Comparison of ENCODE assay signal across 10 cellular contexts in genomic region chr17:46027326-46028325, GRCh38. TPM values are rescaled to one million over a fixed set of nuclear protein-coding genes. Genes with fewer than 3 reads are reported as not detected.
A peak's percentile ranks its signal among the peaks of the same experiment; 100 is the strongest.
DNase-seq lines count a peak whose midpoint lies in the region; ATAC-seq and TF ChIP-seq lines count a peak whose summit lies in the region.
"Had no signal": no experiment of that assay in that cellular context is flagged by ENCODE, and none has a peak within 500 bp of the region (broad histone marks: within the 10 kb centered on the region; RNA-seq: fewer than 3 reads in every experiment).

No MANE protein-coding gene starts in this region.

- no peaks in the 10 kb centered on the region for H3K27me3 ChIP-seq in gastroesophageal sphincter

- intact Hi-C loops in activated naive CD4-positive, alpha-beta T cell treated with anti-CD3 and anti-CD28 coated beads for 36 hours (cut with micrococcal nuclease), result no loop called here

- no peaks in the 10 kb centered on the region for H3K27me3 Mint-ChIP-seq in activated naive CD4-positive, alpha-beta T cell treated with anti-CD3 and anti-CD28 coated beads for 36 hours (ENCODE audit: low read depth)
- no peaks in the 10 kb centered on the region for H3K27me3 Mint-ChIP-seq in stimulated activated memory B cell treated with anti-CD40 and anti-IgM and Interleukin-4, amounts not matched to agents 10 μg/mL and 1 μg/mL and 100 μg/mL, for 72 hours

- ATAC-seq in activated naive CD4-positive, alpha-beta T cell treated with anti-CD3 and anti-CD28 coated beads, Interleukin-2, amount 50 U/mL, for 72 hours, result no peak
- ATAC-seq in gastroesophageal sphincter (no peak), HG03571 (IDR thresholded peaks at IDR 0.05; ENCODE audit: unreplicated experiment) (no peak)
- no peak for ATAC-seq in stimulated activated memory B cell treated with anti-CD40 and anti-IgM and Interleukin-4, amounts not matched to agents 10 μg/mL and 1 μg/mL and 100 μg/mL, for 72 hours

- no peak overlapping the region for H3K4me3 ChIP-seq in gastroesophageal sphincter
- H3K4me3 ChIP-seq: mucosa of descending colon had no signal

- no peak overlapping the region for H3K4me3 Mint-ChIP-seq in activated naive CD4-positive, alpha-beta T cell treated with anti-CD3 and anti-CD28 coated beads for 36 hours
- H3K4me3 Mint-ChIP-seq in stimulated activated memory B cell treated with anti-CD40 and anti-IgM and Interleukin-4, amounts not matched to agents 10 μg/mL and 1 μg/mL and 100 μg/mL, for 72 hours, result no peak overlapping the region

- peaks cover 0 to 11% of the 10 kb centered on the region in 2 donors for H3K36me3 Mint-ChIP-seq in activated naive CD4-positive, alpha-beta T cell treated with anti-CD3 and anti-CD28 coated beads, Interleukin-2, amount 50 U/mL, for 72 hours
- peaks cover 12% of the 10 kb centered on the region for H3K36me3 Mint-ChIP-seq in activated naive CD4-positive, alpha-beta T cell treated with anti-CD3 and anti-CD28 coated beads for 36 hours (ENCODE audit: low read depth)
- H3K36me3 Mint-ChIP-seq in stimulated activated memory B cell treated with anti-CD40 and anti-IgM and Interleukin-4, amounts not matched to agents 10 μg/mL and 1 μg/mL and 100 μg/mL, for 72 hours, result peaks cover 66% of the 10 kb centered on the region

- no peak for DNase-seq in activated naive CD4-positive, alpha-beta T cell treated with anti-CD3 and anti-CD28 coated beads, Interleukin-2, amount 50 U/mL, for 72 hours (ENCODE audit: low spot score in 2 of 2)
- no peak for DNase-seq in activated naive CD4-positive, alpha-beta T cell treated with anti-CD3 and anti-CD28 coated beads for 36 hours
- DNase-seq in HuH-7.5 (ENCODE audit: low spot score) (no peak), NCI-H69 (lab: John Stamatoyannopoulos, UW) (no peak)
- DNase-seq: mucosa of descending colon; stimulated activated CD4-positive, alpha-beta T cell treated with anti-CD3 and anti-CD28 coated beads, Interleukin-15, amount 100 ng/mL, for 24 hours had no signal

- no peak for TF ChIP-seq CTCF in gastroesophageal sphincter (IDR thresholded peaks at IDR 0.05)

- 51 to 71% methylated on average over 6 to 11 of the region's 11 CpGs for WGBS in gastroesophageal sphincter (ENCODE audit: low coverage in 1 of 2), 2 donors

- H3K4me1 Mint-ChIP-seq in activated naive CD4-positive, alpha-beta T cell treated with anti-CD3 and anti-CD28 coated beads for 36 hours (ENCODE audit: low read depth), result peaks cover 7% of the 10 kb centered on the region
- peaks cover 68% of the 10 kb centered on the region for H3K4me1 Mint-ChIP-seq in stimulated activated memory B cell treated with anti-CD40 and anti-IgM and Interleukin-4, amounts not matched to agents 10 μg/mL and 1 μg/mL and 100 μg/mL, for 72 hours

- H3K36me3 ChIP-seq in gastroesophageal sphincter, result peaks cover 0 to 81% of the 10 kb centered on the region in 2 donors

- no peak for TF ChIP-seq EP300 in gastroesophageal sphincter (IDR thresholded peaks at IDR 0.05)

- no peaks in the 10 kb centered on the region for H3K9me3 ChIP-seq in gastroesophageal sphincter
- H3K9me3 ChIP-seq: mucosa of descending colon had no signal

- no peak for TF ChIP-seq POLR2A in gastroesophageal sphincter (IDR thresholded peaks at IDR 0.05)

- CTCF ChIA-PET in activated naive CD4-positive, alpha-beta T cell treated with anti-CD3 and anti-CD28 coated beads for 36 hours (lab: Charles Lee), result interaction anchor here (1.1 kb wide), 1 partner anchor 25 kb away, joined by 3 read pairs; no protein-coding TSS in a partner anchor

- H3K27ac Mint-ChIP-seq in activated naive CD4-positive, alpha-beta T cell treated with anti-CD3 and anti-CD28 coated beads, Interleukin-2, amount 50 U/mL, for 72 hours, result peak overlapping the region; percentile 19 to 83
- H3K27ac Mint-ChIP-seq in activated naive CD4-positive, alpha-beta T cell treated with anti-CD3 and anti-CD28 coated beads for 36 hours, result no peak overlapping the region
- peak overlapping the region; percentile 97 for H3K27ac Mint-ChIP-seq in stimulated activated memory B cell treated with anti-CD40 and anti-IgM and Interleukin-4, amounts not matched to agents 10 μg/mL and 1 μg/mL and 100 μg/mL, for 72 hours

- peaks cover 0 to 19% (median 0%) of the 10 kb centered on the region in 3 donors for H3K4me1 ChIP-seq in gastroesophageal sphincter

- peak overlapping the region in 3 of 4 donors; percentile 25 to 47 (median 42) for H3K27ac ChIP-seq in gastroesophageal sphincter

- no peaks in the 10 kb centered on the region for H3K9me3 Mint-ChIP-seq in activated naive CD4-positive, alpha-beta T cell treated with anti-CD3 and anti-CD28 coated beads, Interleukin-2, amount 50 U/mL, for 72 hours
- no peaks in the 10 kb centered on the region for H3K9me3 Mint-ChIP-seq in activated naive CD4-positive, alpha-beta T cell treated with anti-CD3 and anti-CD28 coated beads for 36 hours
- H3K9me3 Mint-ChIP-seq in stimulated activated memory B cell treated with anti-CD40 and anti-IgM and Interleukin-4, amounts not matched to agents 10 μg/mL and 1 μg/mL and 100 μg/mL, for 72 hours, result no peaks in the 10 kb centered on the region

TF ChIP-seq in PFSK-1, 5 proteins besides CTCF, POLR2A, EP300 and RAD21:
- TF ChIP-seq FOXP2 (optimal IDR thresholded peaks at IDR 0.05; ENCODE audit: borderline replicate concordance, extremely low read depth, extremely low read length, insufficient read depth) (no peak), TAF1 (IDR thresholded peaks at IDR 0.05; ENCODE audit: borderline replicate concordance, insufficient read depth, low read length) (no peak), REST (IDR thresholded peaks at IDR 0.05; ENCODE audit: insufficient read depth in 1 of 2, low read depth in 2 of 2, low read length in 2 of 2) (no peak), POLR2AphosphoS5 (IDR thresholded peaks at IDR 0.05; ENCODE audit: low read depth, low read length) (peak; percentile 39; the same call in 1 of the 2 replicates), SIN3A (IDR thresholded peaks at IDR 0.05; ENCODE audit: borderline replicate concordance, insufficient read depth, low read length) (no peak)

RNA-seq across cellular contexts. Expression of gene STH, which starts 28.6 kb away (rescaled TPM):
- not detected for total RNA-seq in activated naive CD4-positive, alpha-beta T cell treated with anti-CD3 and anti-CD28 coated beads, Interleukin-2, amount 50 U/mL, for 72 hours
- total RNA-seq in activated naive CD4-positive, alpha-beta T cell treated with anti-CD3 and anti-CD28 coated beads for 36 hours, result not detected
- not detected for polyA plus RNA-seq in PFSK-1 (2012; ENCODE audit: insufficient read length, low read depth)
- not detected for total RNA-seq in gastroesophageal sphincter
- total RNA-seq: mucosa of descending colon had no signal
